In the genomic region with DNA sequence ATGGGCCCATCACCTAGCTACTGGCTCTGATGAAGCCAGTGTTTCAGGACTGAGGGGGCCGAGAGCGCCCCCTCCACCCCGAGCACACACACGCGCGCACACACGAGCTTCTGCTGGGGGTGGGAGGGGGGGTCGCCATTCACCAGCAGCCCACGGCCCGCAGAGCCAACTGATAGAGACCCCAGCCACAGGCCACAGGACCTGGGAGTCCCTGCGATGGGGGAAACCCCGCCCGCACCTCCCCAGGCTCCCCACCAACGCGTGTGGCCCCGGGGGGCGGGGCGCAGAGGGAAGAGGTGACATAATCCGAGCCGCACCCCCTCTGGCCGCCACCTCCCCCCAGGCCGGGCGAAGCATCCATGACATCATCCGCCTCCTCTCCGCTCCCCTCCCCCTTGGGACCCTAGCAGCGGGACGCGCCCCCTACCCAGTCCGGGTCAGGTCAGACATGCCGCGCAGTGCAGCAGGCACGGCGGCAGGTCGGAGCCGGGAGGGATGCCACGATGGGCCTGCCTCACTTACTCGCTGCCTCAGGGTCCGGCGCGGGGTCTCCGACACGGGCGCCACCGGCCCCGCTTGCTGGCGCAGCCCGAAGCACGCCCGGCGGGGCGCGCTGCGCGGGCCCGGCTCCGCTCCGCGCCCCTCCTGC, we compare ENCODE assay signal across 8 cellular contexts. TPM values are rescaled to one million over a fixed set of nuclear protein-coding genes. Genes with fewer than 3 reads are reported as not detected.
A peak's percentile ranks its signal among the peaks of the same experiment; 100 is the strongest.
DNase-seq lines count a peak whose midpoint lies in the region; ATAC-seq, FAIRE-seq and TF ChIP-seq lines count a peak whose summit lies in the region.

Gene LZTS3 (minus strand): TSS at position 617 of the 649 bp plus-strand sequence. CDS start 6,386 bp downstream, outside the sequence.

- no peaks in the 10 kb centered on the region for H3K9me3 ChIP-seq in CD4-positive, alpha-beta memory T cell (ENCODE audit: control insufficient read depth in 1 of 2, low read length in 2 of 2)
- H3K9me3 ChIP-seq in Peyer's patch (no peaks in the 10 kb centered on the region), osteoblast (ENCODE audit: low read depth, low read length) (no peaks in the 10 kb centered on the region), testis (no peaks in the 10 kb centered on the region)

- POLR2A ChIA-PET in CD4-positive, alpha-beta memory T cell (lab: Charles Lee; ENCODE audit: partially characterized antibody) = interaction anchor here (0.9 to 1.7 kb wide), 4 partner anchors 10 to 16 kb away, joined by 3 to 8 read pairs (median 4); no protein-coding TSS in a partner anchor

- TF ChIP-seq POLR2A in Peyer's patch (IDR thresholded peaks at IDR 0.05) (peak in 1 of 2 donors; percentile 46), testis (IDR thresholded peaks at IDR 0.05) (no peak)

- H3K9me3 Mint-ChIP-seq in CD4-positive, alpha-beta memory T cell = no peaks in the 10 kb centered on the region

- peak; percentile 56 for ATAC-seq in GM19463 (IDR thresholded peaks at IDR 0.05; ENCODE audit: unreplicated experiment)

- TF ChIP-seq CTCF in Peyer's patch (IDR thresholded peaks at IDR 0.05) = no peak
- no peak for TF ChIP-seq CTCF in osteoblast (IDR thresholded peaks at IDR 0.05; ENCODE audit: extremely low read depth, low read depth, low read length)
- no peak for TF ChIP-seq CTCF in testis (IDR thresholded peaks at IDR 0.05)

- peaks cover 15% of the 10 kb centered on the region for H3K4me1 ChIP-seq in CD4-positive, alpha-beta memory T cell (ENCODE audit: insufficient read depth, low read length)
- H3K4me1 ChIP-seq in Peyer's patch (peaks cover 0 to 9% (median 5%) of the 10 kb centered on the region in 4 donors), osteoblast (ENCODE audit: insufficient read depth, low read length) (peaks cover 6% of the 10 kb centered on the region), testis (peaks cover 8% of the 10 kb centered on the region)

- intact Hi-C loops in CD4-positive, alpha-beta memory T cell (cut with micrococcal nuclease) = loop anchor here (1.0 to 5.0 kb wide), 4 partner anchors 14 to 66 kb away; partner anchors contain the start of genes DDRGK1, FASTKD5, SLC4A11 and UBOX5
- intact Hi-C loops in testis (cut with DNase I; ENCODE audit: low total_unique reads) = no loop called here

- H3K27me3 Mint-ChIP-seq in CD4-positive, alpha-beta memory T cell = peaks cover 10 to 18% of the 10 kb centered on the region in 2 donors

- H3K27ac ChIP-seq in CD4-positive, alpha-beta memory T cell (ENCODE audit: low read depth, low read length) = peak within 1 kb of the TSS; percentile 89
- H3K27ac ChIP-seq in Peyer's patch (peak within 1 kb of the TSS; percentile 63 to 86 (median 84)), osteoblast (ENCODE audit: low read depth, low read length) (peak within 1 kb of the TSS; percentile 60), testis (peak within 1 kb of the TSS in 1 of 2 donors; percentile 57)

- H3K79me2 ChIP-seq in osteoblast (ENCODE audit: insufficient read depth, low read length) = no peaks in the 10 kb centered on the region

- peak; percentile 84 to 96 (median 86) for DNase-seq in CD4-positive, alpha-beta memory T cell
- peak; percentile 80 for DNase-seq in HK-2 (ENCODE audit: unreplicated experiment)
- DNase-seq in Peyer's patch = peak; percentile 75 to 87 (median 76)
- DNase-seq in activated T-helper 9 cell treated with anti-CD3 and anti-CD28 coated beads, Interleukin-2, amount 50 U/mL, for 16 hours (ENCODE audit: low read depth) = peak; percentile 76
- DNase-seq in frontal cortex (ENCODE audit: low spot score in 2 of 2) = peak; percentile 79 to 88
- peak; percentile 99 for DNase-seq in osteoblast (ENCODE audit: insufficient read length, low spot score, missing footprints)
- peak; percentile 59 for DNase-seq in testis

- no peaks in the 10 kb centered on the region for H3K27me3 ChIP-seq in CD4-positive, alpha-beta memory T cell (ENCODE audit: insufficient read depth, low read length)
- H3K27me3 ChIP-seq in Peyer's patch (no peaks in the 10 kb centered on the region), osteoblast (ENCODE audit: insufficient read depth, low read length) (peaks cover 10% of the 10 kb centered on the region), testis (no peaks in the 10 kb centered on the region)

- H3K27ac Mint-ChIP-seq in CD4-positive, alpha-beta memory T cell = peak within 1 kb of the TSS; percentile 80 to 92 (median 88)

- H3K4me1 Mint-ChIP-seq in CD4-positive, alpha-beta memory T cell = peaks cover 4 to 30% (median 11%) of the 10 kb centered on the region in 4 donors

- peak within 1 kb of the TSS; percentile 82 to 88 (median 85) for H3K4me3 Mint-ChIP-seq in CD4-positive, alpha-beta memory T cell

- no peak for FAIRE-seq in frontal cortex (lab: Jason Lieb, UNC)

- H3K36me3 ChIP-seq in CD4-positive, alpha-beta memory T cell (ENCODE audit: insufficient read depth, low read length) = no peaks in the 10 kb centered on the region
- H3K36me3 ChIP-seq in Peyer's patch = no peaks in the 10 kb centered on the region
- no peaks in the 10 kb centered on the region for H3K36me3 ChIP-seq in osteoblast (ENCODE audit: insufficient read depth, low read length)
- no peaks in the 10 kb centered on the region for H3K36me3 ChIP-seq in testis (ENCODE audit: low read depth, missing control alignments)

- peak within 1 kb of the TSS; percentile 83 for H3K4me2 ChIP-seq in osteoblast (ENCODE audit: insufficient read depth, low read length)

- peak within 1 kb of the TSS; percentile 92 for H2AFZ ChIP-seq in osteoblast (ENCODE audit: low read length)

- no peaks in the 10 kb centered on the region for H4K20me1 ChIP-seq in osteoblast (ENCODE audit: insufficient read depth, low read length)

- WGBS in testis, 2 donors = 2% methylated on average over 39 of the region's 58 CpGs; no CpG with 5 or more reads in 1 of the 2 donors

- CTCF ChIA-PET in CD4-positive, alpha-beta memory T cell (lab: Charles Lee; ENCODE audit: partially characterized antibody) = no interaction called here

- H3K4me3 ChIP-seq in CD4-positive, alpha-beta memory T cell (ENCODE audit: low read length in 2 of 2) = peak within 1 kb of the TSS; percentile 76 to 89
- H3K4me3 ChIP-seq in Peyer's patch (peak within 1 kb of the TSS; percentile 84 to 95 (median 86)), osteoblast (ENCODE audit: insufficient read depth, low read length) (peak within 1 kb of the TSS; percentile 89), testis (peak within 1 kb of the TSS; percentile 76 to 80)

- peaks cover 0 to 1% of the 10 kb centered on the region in 2 donors for H3K36me3 Mint-ChIP-seq in CD4-positive, alpha-beta memory T cell

RNA-seq across cellular contexts. Expression of gene LZTS3, which starts in this region (rescaled TPM):
- total RNA-seq in CD4-positive, alpha-beta memory T cell = 1 to 10 TPM; 7.0 to 7.9 TPM
- polyA plus RNA-seq in CD4-positive, alpha-beta memory T cell = under 1 TPM; 0.78 to 0.86 TPM
- total RNA-seq in Peyer's patch (10 to 100 TPM; 24.3 to 38.4 (median 33.8) TPM), frontal cortex (13.9 TPM), osteoblast (2.4 and 3.6 TPM in 2 replicates), testis (10 to 100 TPM; 13.9 to 16.8 TPM)
- polyA plus RNA-seq in testis (ENCODE audit: insufficient read depth, low read depth, low replicate concordance) = 7.2 TPM
